Comparison of ENCODE assay signal across 1 cellular context in the genomic region with DNA sequence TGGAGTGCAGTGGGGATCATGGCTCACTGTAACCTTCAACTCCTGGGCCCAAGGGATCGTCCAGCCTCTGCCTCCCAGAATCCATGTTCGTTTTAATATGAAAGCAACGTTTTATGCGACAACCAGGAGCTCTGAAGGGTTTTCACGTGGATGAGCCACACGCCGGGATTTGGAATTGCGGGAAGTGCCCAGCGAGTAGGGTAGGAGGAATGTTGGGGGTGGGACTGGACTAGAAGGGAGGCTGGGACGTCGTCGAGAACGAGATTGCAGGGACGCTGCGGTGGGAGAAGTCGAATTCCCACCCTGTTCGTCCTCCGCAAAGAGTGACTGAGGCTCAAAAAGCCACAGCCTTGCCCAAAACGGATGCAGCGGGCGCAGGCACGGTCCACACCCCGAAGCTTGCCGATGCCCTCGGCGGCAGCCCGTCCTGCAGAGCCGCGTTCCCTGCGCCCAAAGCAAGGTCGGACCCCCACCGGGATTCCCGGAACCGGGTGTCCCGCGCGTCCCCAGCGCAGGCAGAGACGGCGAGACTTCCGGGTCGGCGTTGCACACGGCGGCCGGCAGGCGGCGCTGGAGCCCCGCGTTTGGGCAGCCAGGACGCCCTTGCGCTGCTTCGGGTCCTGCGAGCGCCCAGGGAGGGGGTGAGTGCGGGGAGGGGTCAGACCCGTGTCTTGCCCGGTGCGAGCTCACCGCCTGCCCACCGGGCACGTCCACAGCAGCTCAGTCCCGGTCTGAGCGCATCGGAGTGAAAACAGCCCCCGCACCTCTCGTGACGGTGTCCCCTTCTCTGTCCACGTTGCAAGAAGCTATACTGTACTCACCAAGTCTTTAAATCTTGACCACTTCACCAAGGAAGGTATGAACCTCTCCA.
TF ChIP-seq lines count a peak whose summit lies in the region.

No MANE protein-coding gene starts in this region.

TF ChIP-seq in HepG2, 621 proteins besides CTCF, POLR2A, EP300 and RAD21 (continued from another document and continues in another):
- TF ChIP-seq, protein P1, sequence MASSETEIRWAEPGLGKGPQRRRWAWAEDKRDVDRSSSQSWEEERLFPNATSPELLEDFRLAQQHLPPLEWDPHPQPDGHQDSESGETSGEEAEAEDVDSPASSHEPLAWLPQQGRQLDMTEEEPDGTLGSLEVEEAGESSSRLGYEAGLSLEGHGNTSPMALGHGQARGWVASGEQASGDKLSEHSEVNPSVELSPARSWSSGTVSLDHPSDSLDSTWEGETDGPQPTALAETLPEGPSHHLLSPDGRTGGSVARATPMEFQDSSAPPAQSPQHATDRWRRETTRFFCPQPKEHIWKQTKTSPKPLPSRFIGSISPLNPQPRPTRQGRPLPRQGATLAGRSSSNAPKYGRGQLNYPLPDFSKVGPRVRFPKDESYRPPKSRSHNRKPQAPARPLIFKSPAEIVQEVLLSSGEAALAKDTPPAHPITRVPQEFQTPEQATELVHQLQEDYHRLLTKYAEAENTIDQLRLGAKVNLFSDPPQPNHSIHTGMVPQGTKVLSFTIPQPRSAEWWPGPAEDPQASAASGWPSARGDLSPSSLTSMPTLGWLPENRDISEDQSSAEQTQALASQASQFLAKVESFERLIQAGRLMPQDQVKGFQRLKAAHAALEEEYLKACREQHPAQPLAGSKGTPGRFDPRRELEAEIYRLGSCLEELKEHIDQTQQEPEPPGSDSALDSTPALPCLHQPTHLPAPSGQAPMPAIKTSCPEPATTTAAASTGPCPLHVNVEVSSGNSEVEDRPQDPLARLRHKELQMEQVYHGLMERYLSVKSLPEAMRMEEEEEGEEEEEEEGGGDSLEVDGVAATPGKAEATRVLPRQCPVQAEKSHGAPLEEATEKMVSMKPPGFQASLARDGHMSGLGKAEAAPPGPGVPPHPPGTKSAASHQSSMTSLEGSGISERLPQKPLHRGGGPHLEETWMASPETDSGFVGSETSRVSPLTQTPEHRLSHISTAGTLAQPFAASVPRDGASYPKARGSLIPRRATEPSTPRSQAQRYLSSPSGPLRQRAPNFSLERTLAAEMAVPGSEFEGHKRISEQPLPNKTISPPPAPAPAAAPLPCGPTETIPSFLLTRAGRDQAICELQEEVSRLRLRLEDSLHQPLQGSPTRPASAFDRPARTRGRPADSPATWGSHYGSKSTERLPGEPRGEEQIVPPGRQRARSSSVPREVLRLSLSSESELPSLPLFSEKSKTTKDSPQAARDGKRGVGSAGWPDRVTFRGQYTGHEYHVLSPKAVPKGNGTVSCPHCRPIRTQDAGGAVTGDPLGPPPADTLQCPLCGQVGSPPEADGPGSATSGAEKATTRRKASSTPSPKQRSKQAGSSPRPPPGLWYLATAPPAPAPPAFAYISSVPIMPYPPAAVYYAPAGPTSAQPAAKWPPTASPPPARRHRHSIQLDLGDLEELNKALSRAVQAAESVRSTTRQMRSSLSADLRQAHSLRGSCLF (CRISPR knock-in tag; IDR thresholded peaks at IDR 0.05; ENCODE audit: borderline replicate concordance), result peak; percentile 14; the same call in 1 of the 2 replicates
- TF ChIP-seq ZNF782 (CRISPR knock-in tag; IDR thresholded peaks at IDR 0.05; ENCODE audit: borderline replicate concordance) (peak; percentile 92; the same call in 1 of the 2 replicates), SMARCE1 (IDR thresholded peaks at IDR 0.05; ENCODE audit: borderline replicate concordance) (no peak), YEATS4 (CRISPR knock-in tag; IDR thresholded peaks at IDR 0.05; ENCODE audit: borderline replicate concordance) (peak; percentile 91; the same call in 1 of the 2 replicates), TARDBP (CRISPR knock-in tag; IDR thresholded peaks at IDR 0.05) (peak; percentile 96), ZNF33B (CRISPR knock-in tag; IDR thresholded peaks at IDR 0.05) (peak; percentile 84; the same call in 1 of the 2 replicates), ZNF432 (CRISPR knock-in tag; IDR thresholded peaks at IDR 0.05; ENCODE audit: borderline replicate concordance) (no peak), ZSCAN31 (CRISPR knock-in tag; IDR thresholded peaks at IDR 0.05; ENCODE audit: low read depth) (peak; percentile 98), ZNF547 (CRISPR knock-in tag; IDR thresholded peaks at IDR 0.05) (peak; percentile 93), HHEX (CRISPR knock-in tag; IDR thresholded peaks at IDR 0.05) (no peak), ZNF160 (CRISPR knock-in tag; IDR thresholded peaks at IDR 0.05) (peak; percentile 90; the same call in 1 of the 2 replicates), ZNF549 (CRISPR knock-in tag; IDR thresholded peaks at IDR 0.05) (no peak), ZNF850 (CRISPR knock-in tag; conservative IDR thresholded peaks at IDR 0.05) (peak; percentile 87; the same call in 1 of the 2 replicates), RBM22 (optimal IDR thresholded peaks at IDR 0.05; ENCODE audit: low read length) (no peak), IRF2 (CRISPR knock-in tag; IDR thresholded peaks at IDR 0.05) (peak; percentile 94), ZEB1 (IDR thresholded peaks at IDR 0.05; ENCODE audit: insufficient replicate concordance, low read depth) (no peak), TMF1 (CRISPR knock-in tag; IDR thresholded peaks at IDR 0.05; ENCODE audit: low read depth) (peak; percentile 94), IKZF1 (IDR thresholded peaks at IDR 0.05) (no peak), HCFC1 (IDR thresholded peaks at IDR 0.05; ENCODE audit: low read depth, low read length) (no peak), AGO1 (IDR thresholded peaks at IDR 0.05; ENCODE audit: low read depth, low read length, poor library complexity, severe bottlenecking) (peak; percentile 77), ZNF562 (CRISPR knock-in tag; IDR thresholded peaks at IDR 0.05; ENCODE audit: borderline replicate concordance) (no peak), ARHGAP35 (CRISPR knock-in tag; IDR thresholded peaks at IDR 0.05; ENCODE audit: borderline replicate concordance) (peak; percentile 77; the same call in 1 of the 2 replicates), SIN3B (IDR thresholded peaks at IDR 0.05; ENCODE audit: low read length) (peak; percentile 47; the same call in 1 of the 2 replicates), FOXK1 (CRISPR knock-in tag; IDR thresholded peaks at IDR 0.05; ENCODE audit: borderline replicate concordance, low read depth) (peak; percentile 83; the same call in 1 of the 2 replicates), ZNF263 (CRISPR knock-in tag; IDR thresholded peaks at IDR 0.05) (peak; percentile 62; the same call in 1 of the 2 replicates), RARG (CRISPR knock-in tag; IDR thresholded peaks at IDR 0.05; ENCODE audit: low read depth) (peak; percentile 80; the same call in 1 of the 2 replicates), KDM3A (CRISPR knock-in tag; IDR thresholded peaks at IDR 0.05; ENCODE audit: low read depth) (peak; percentile 99), YEATS2 (CRISPR knock-in tag; IDR thresholded peaks at IDR 0.05; ENCODE audit: borderline replicate concordance) (peak; percentile 86; the same call in 1 of the 2 replicates), ASH2L (IDR thresholded peaks at IDR 0.05; ENCODE audit: insufficient read length, low read depth, low read length) (peak; percentile 63)
- TF ChIP-seq, protein P2, sequence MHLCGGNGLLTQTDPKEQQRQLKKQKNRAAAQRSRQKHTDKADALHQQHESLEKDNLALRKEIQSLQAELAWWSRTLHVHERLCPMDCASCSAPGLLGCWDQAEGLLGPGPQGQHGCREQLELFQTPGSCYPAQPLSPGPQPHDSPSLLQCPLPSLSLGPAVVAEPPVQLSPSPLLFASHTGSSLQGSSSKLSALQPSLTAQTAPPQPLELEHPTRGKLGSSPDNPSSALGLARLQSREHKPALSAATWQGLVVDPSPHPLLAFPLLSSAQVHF (CRISPR knock-in tag; IDR thresholded peaks at IDR 0.05), result peak; percentile 83; the same call in 1 of the 2 replicates
- TF ChIP-seq, protein P3, sequence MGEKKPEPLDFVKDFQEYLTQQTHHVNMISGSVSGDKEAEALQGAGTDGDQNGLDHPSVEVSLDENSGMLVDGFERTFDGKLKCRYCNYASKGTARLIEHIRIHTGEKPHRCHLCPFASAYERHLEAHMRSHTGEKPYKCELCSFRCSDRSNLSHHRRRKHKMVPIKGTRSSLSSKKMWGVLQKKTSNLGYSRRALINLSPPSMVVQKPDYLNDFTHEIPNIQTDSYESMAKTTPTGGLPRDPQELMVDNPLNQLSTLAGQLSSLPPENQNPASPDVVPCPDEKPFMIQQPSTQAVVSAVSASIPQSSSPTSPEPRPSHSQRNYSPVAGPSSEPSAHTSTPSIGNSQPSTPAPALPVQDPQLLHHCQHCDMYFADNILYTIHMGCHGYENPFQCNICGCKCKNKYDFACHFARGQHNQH (CRISPR knock-in tag; IDR thresholded peaks at IDR 0.05), result peak; percentile 95
- TF ChIP-seq, protein P4, sequence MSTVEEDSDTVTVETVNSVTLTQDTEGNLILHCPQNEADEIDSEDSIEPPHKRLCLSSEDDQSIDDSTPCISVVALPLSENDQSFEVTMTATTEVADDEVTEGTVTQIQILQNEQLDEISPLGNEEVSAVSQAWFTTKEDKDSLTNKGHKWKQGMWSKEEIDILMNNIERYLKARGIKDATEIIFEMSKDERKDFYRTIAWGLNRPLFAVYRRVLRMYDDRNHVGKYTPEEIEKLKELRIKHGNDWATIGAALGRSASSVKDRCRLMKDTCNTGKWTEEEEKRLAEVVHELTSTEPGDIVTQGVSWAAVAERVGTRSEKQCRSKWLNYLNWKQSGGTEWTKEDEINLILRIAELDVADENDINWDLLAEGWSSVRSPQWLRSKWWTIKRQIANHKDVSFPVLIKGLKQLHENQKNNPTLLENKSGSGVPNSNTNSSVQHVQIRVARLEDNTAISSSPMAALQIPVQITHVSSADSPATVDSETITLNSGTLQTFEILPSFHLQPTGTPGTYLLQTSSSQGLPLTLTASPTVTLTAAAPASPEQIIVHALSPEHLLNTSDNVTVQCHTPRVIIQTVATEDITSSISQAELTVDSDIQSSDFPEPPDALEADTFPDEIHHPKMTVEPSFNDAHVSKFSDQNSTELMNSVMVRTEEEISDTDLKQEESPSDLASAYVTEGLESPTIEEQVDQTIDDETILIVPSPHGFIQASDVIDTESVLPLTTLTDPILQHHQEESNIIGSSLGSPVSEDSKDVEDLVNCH (CRISPR knock-in tag; IDR thresholded peaks at IDR 0.05), result peak; percentile 47; the same call in 1 of the 2 replicates
- TF ChIP-seq, protein P5, sequence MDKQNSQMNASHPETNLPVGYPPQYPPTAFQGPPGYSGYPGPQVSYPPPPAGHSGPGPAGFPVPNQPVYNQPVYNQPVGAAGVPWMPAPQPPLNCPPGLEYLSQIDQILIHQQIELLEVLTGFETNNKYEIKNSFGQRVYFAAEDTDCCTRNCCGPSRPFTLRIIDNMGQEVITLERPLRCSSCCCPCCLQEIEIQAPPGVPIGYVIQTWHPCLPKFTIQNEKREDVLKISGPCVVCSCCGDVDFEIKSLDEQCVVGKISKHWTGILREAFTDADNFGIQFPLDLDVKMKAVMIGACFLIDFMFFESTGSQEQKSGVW (CRISPR knock-in tag; IDR thresholded peaks at IDR 0.05; ENCODE audit: borderline replicate concordance), result no peak
- TF ChIP-seq, protein P6, sequence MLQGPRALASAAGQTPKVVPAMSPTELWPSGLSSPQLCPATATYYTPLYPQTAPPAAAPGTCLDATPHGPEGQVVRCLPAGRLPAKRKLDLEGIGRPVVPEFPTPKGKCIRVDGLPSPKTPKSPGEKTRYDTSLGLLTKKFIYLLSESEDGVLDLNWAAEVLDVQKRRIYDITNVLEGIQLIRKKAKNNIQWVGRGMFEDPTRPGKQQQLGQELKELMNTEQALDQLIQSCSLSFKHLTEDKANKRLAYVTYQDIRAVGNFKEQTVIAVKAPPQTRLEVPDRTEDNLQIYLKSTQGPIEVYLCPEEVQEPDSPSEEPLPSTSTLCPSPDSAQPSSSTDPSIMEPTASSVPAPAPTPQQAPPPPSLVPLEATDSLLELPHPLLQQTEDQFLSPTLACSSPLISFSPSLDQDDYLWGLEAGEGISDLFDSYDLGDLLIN (CRISPR knock-in tag; IDR thresholded peaks at IDR 0.05; ENCODE audit: borderline replicate concordance), result 0 out of 2 replicates have a peak, but pooled peaks have one; percentile 52
- TF ChIP-seq, protein P7, sequence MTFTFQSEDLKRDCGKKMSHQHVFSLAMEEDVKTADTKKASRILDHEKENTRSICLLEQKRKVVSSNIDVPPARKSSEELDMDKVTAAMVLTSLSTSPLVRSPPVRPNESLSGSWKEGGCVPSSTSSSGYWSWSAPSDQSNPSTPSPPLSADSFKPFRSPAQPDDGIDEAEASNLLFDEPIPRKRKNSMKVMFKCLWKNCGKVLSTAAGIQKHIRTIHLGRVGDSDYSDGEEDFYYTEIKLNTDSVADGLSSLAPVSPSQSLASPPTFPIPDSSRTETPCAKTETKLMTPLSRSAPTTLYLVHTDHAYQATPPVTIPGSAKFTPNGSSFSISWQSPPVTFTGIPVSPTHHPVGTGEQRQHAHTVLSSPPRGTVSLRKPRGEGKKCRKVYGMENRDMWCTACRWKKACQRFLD (CRISPR knock-in tag; IDR thresholded peaks at IDR 0.05; ENCODE audit: borderline replicate concordance), result peak; percentile 72; the same call in 1 of the 2 replicates
- TF ChIP-seq, protein P8, sequence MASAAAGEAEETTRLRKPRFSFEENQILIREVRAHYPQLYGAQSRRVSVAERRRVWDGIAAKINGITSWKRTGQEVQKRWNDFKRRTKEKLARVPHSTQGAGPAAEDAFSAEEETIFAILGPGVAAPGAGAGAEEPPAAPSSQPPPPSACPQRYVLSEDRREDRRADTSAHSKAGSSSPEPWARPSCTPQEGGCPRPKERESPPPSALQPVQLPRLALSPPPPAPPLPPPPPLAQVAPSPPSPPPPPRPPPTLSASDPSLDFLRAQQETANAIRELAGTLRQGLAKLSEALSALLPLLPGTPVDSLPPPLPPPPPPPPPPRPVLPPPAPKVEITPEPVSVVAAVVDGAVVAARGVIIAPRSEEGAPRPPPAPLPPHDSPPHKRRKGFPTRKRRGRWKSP (CRISPR knock-in tag; IDR thresholded peaks at IDR 0.05), result peak; percentile 98
- TF ChIP-seq, protein P9, sequence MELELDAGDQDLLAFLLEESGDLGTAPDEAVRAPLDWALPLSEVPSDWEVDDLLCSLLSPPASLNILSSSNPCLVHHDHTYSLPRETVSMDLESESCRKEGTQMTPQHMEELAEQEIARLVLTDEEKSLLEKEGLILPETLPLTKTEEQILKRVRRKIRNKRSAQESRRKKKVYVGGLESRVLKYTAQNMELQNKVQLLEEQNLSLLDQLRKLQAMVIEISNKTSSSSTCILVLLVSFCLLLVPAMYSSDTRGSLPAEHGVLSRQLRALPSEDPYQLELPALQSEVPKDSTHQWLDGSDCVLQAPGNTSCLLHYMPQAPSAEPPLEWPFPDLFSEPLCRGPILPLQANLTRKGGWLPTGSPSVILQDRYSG (CRISPR knock-in tag; IDR thresholded peaks at IDR 0.05), result peak; percentile 74; the same call in 1 of the 2 replicates
- TF ChIP-seq, protein P10, sequence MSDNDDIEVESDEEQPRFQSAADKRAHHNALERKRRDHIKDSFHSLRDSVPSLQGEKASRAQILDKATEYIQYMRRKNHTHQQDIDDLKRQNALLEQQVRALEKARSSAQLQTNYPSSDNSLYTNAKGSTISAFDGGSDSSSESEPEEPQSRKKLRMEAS (IDR thresholded peaks at IDR 0.05), result peak; percentile 89
- TF ChIP-seq, protein P11, sequence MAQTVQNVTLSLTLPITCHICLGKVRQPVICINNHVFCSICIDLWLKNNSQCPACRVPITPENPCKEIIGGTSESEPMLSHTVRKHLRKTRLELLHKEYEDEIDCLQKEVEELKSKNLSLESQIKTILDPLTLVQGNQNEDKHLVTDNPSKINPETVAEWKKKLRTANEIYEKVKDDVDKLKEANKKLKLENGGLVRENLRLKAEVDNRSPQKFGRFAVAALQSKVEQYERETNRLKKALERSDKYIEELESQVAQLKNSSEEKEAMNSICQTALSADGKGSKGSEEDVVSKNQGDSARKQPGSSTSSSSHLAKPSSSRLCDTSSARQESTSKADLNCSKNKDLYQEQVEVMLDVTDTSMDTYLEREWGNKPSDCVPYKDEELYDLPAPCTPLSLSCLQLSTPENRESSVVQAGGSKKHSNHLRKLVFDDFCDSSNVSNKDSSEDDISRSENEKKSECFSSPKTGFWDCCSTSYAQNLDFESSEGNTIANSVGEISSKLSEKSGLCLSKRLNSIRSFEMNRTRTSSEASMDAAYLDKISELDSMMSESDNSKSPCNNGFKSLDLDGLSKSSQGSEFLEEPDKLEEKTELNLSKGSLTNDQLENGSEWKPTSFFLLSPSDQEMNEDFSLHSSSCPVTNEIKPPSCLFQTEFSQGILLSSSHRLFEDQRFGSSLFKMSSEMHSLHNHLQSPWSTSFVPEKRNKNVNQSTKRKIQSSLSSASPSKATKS (CRISPR knock-in tag; IDR thresholded peaks at IDR 0.05), result no peak
